ENCODE assay signal across 25 cellular contexts in genomic region chr5:148992265-148992664, GRCh38.
A peak's percentile ranks its signal among the peaks of the same experiment; 100 is the strongest.
DNase-seq lines count a peak whose midpoint lies in the region; ATAC-seq, FAIRE-seq and TF ChIP-seq lines count a peak whose summit lies in the region.
"Had no signal": no experiment of that assay in that cellular context is flagged by ENCODE, and none has a peak within 500 bp of the region (broad histone marks: within the 10 kb centered on the region; RNA-seq: fewer than 3 reads in every experiment).

No MANE protein-coding gene starts in this region.

- ATAC-seq in RWPE2 (ENCODE audit: low read depth), result no peak
- peak; percentile 75 for ATAC-seq in esophagus mucosa
- no peak for ATAC-seq in HG03175 (IDR thresholded peaks at IDR 0.05; ENCODE audit: unreplicated experiment)
- no peak for ATAC-seq in GM21447 (IDR thresholded peaks at IDR 0.05; ENCODE audit: unreplicated experiment)
- ATAC-seq: A549, GM12878 had no signal

- H3K27ac ChIP-seq in RWPE2 (ENCODE audit: poor library complexity, severe bottlenecking) (peak overlapping the region; percentile 66), keratinocyte (ENCODE audit: control insufficient read depth, insufficient read depth, low read length) (peak overlapping the region; percentile 86)
- H3K27ac ChIP-seq: A549; BLaER1 treated with 17β-estradiol and CSF1 and Interleukin-3, amounts not matched to agents 10 nM and 100 nM had no signal

- H3K9me3 ChIP-seq in RWPE2 (ENCODE audit: severe bottlenecking), result no peaks in the 10 kb centered on the region
- H3K9me3 ChIP-seq in keratinocyte (ENCODE audit: control insufficient read depth, low read depth, low read length), result no peaks in the 10 kb centered on the region
- H3K9me3 ChIP-seq: A549; BE2C; BLaER1 treated with 17β-estradiol and CSF1 and Interleukin-3, amounts not matched to agents 10 nM and 100 nM; HAP-1 had no signal

- no peak overlapping the region for H3K4me3 ChIP-seq in RWPE2 (ENCODE audit: severe bottlenecking)
- no peak overlapping the region for H3K4me3 ChIP-seq in bronchial epithelial cell (ENCODE audit: low read depth, low read length)
- H3K4me3 ChIP-seq in keratinocyte (ENCODE audit: control insufficient read depth in 2 of 3, extremely low read depth in 1 of 3, insufficient read depth in 2 of 3, low read depth in 1 of 3, low read length in 3 of 3), result no peak overlapping the region
- H3K4me3 ChIP-seq: A549; BLaER1 treated with 17β-estradiol and CSF1 and Interleukin-3, amounts not matched to agents 10 nM and 100 nM; GM12878; HAP-1 had no signal

- peaks cover 15% of the 10 kb centered on the region for H3K4me1 ChIP-seq in RWPE2 (ENCODE audit: insufficient read depth, poor library complexity, severe bottlenecking)
- peaks cover 46% of the 10 kb centered on the region for H3K4me1 ChIP-seq in keratinocyte (ENCODE audit: control insufficient read depth, extremely low read depth, insufficient read depth, low read length)
- H3K4me1 ChIP-seq: A549; BLaER1 treated with 17β-estradiol and CSF1 and Interleukin-3, amounts not matched to agents 10 nM and 100 nM; HAP-1 had no signal

- H3K4me2 ChIP-seq in keratinocyte (ENCODE audit: control insufficient read depth, extremely low read depth, insufficient read depth, low read depth, low read length), result peak overlapping the region; percentile 42
- H3K4me2 ChIP-seq: A549; BLaER1 treated with 17β-estradiol and CSF1 and Interleukin-3, amounts not matched to agents 10 nM and 100 nM had no signal

- DNase-seq in RWPE2 (ENCODE audit: low spot score), result no peak
- peak; percentile 96 for DNase-seq in bronchial epithelial cell (ENCODE audit: low read depth)
- no peak for DNase-seq in keratinocyte (ENCODE audit: low read depth, low spot score)
- no peak for DNase-seq in NCI-H526 treated with DMSO at 0.1 percent for 48 hours (lab: John Stamatoyannopoulos, UW)
- DNase-seq: 8988T; ACHN; AML-193; BE2C; CD4-positive, alpha-beta T cell; CD8-positive, alpha-beta memory T cell; DMS 273 treated with DMSO at 0.1 percent for 48 hours; DMS79; EL; GDM1; GOT3; HFFc6 had no signal

- H3K36me3 ChIP-seq in RWPE2 (ENCODE audit: low read depth), result no peaks in the 10 kb centered on the region
- no peaks in the 10 kb centered on the region for H3K36me3 ChIP-seq in bronchial epithelial cell (ENCODE audit: control insufficient read depth, insufficient read depth, low read length)
- H3K36me3 ChIP-seq in keratinocyte (ENCODE audit: control insufficient read depth in 2 of 2, extremely low read depth in 1 of 2, insufficient read depth in 2 of 2, low read length in 2 of 2), result no peaks in the 10 kb centered on the region
- H3K36me3 ChIP-seq: BE2C; BLaER1 treated with 17β-estradiol and CSF1 and Interleukin-3, amounts not matched to agents 10 nM and 100 nM; HAP-1 had no signal

- H3K27me3 ChIP-seq in RWPE2 (ENCODE audit: insufficient read depth, poor library complexity, severe bottlenecking) (no peaks in the 10 kb centered on the region), bronchial epithelial cell (ENCODE audit: control insufficient read depth, insufficient read depth, low read length) (no peaks in the 10 kb centered on the region), keratinocyte (ENCODE audit: control insufficient read depth, extremely low read depth, insufficient read depth, low read length) (no peaks in the 10 kb centered on the region)
- H3K27me3 ChIP-seq: BE2C; BLaER1 treated with 17β-estradiol and CSF1 and Interleukin-3, amounts not matched to agents 10 nM and 100 nM had no signal

- no peak overlapping the region for H2AFZ ChIP-seq in keratinocyte (ENCODE audit: control insufficient read depth, low read length)

- no peak for TF ChIP-seq CTCF in RWPE2 (IDR thresholded peaks at IDR 0.05; ENCODE audit: poor library complexity, severe bottlenecking)
- TF ChIP-seq CTCF in bronchial epithelial cell (IDR thresholded peaks at IDR 0.05; ENCODE audit: insufficient read depth, low read length, severe bottlenecking), result no peak
- no peak for TF ChIP-seq CTCF in keratinocyte (optimal IDR thresholded peaks at IDR 0.05 in 1 of 3, IDR thresholded peaks at IDR 0.05 in 1 of 3, conservative IDR thresholded peaks at IDR 0.05 in 1 of 3; ENCODE audit: extremely low read depth in 1 of 3, insufficient read depth in 2 of 3, low read length in 3 of 3)

- no peaks in the 10 kb centered on the region for H3K79me2 ChIP-seq in keratinocyte (ENCODE audit: control insufficient read depth, insufficient read depth, low read length)

- H4K20me1 ChIP-seq in keratinocyte (ENCODE audit: control insufficient read depth, extremely low read depth, insufficient read depth, low read length), result no peaks in the 10 kb centered on the region
- H4K20me1 ChIP-seq: BLaER1 treated with 17β-estradiol and CSF1 and Interleukin-3, amounts not matched to agents 10 nM and 100 nM had no signal

- H3K9me1 ChIP-seq in keratinocyte (ENCODE audit: control insufficient read depth, extremely low read depth, insufficient read depth, low read length), result no peaks in the 10 kb centered on the region

- dilution Hi-C loops in keratinocyte (cut with MboI; ENCODE audit: extremely low pct_ligation_motif_present, low sequenced_read_pairs), result no loop called here

- FAIRE-seq in bronchial epithelial cell (lab: Jason Lieb, UNC) (no peak), keratinocyte (lab: Jason Lieb, UNC) (peak; percentile 99)
- FAIRE-seq: A549, D721Med, GM12878, H54 had no signal

- peak overlapping the region; percentile 36 for H3K9ac ChIP-seq in keratinocyte (ENCODE audit: control insufficient read depth, extremely low read depth, insufficient read depth, low read length)
- H3K9ac ChIP-seq: BLaER1 treated with 17β-estradiol and CSF1 and Interleukin-3, amounts not matched to agents 10 nM and 100 nM had no signal
